ENCODE assay signal across 13 cellular contexts in genomic region chr20:61303675-61304074, GRCh38. TPM values are rescaled to one million over a fixed set of nuclear protein-coding genes. Genes with fewer than 3 reads are reported as not detected.
DNase-seq lines count a peak whose midpoint lies in the region; ATAC-seq and TF ChIP-seq lines count a peak whose summit lies in the region.
"Had no signal": no experiment of that assay in that cellular context is flagged by ENCODE, and none has a peak within 500 bp of the region (broad histone marks: within the 10 kb centered on the region; RNA-seq: fewer than 3 reads in every experiment).

No MANE protein-coding gene starts in this region.

- H3K27me3 ChIP-seq in osteoblast (ENCODE audit: insufficient read depth, low read length), result no peaks in the 10 kb centered on the region

- H3K27ac ChIP-seq in HEK293 (ENCODE audit: extremely low read depth, low read depth, low read length) (no peak overlapping the region), osteoblast (ENCODE audit: low read depth, low read length) (no peak overlapping the region)
- H3K27ac ChIP-seq: C4-2B had no signal

- H3K4me1 ChIP-seq in HEK293 (ENCODE audit: control insufficient read depth, insufficient read depth, low read length), result no peaks in the 10 kb centered on the region
- H3K4me1 ChIP-seq in osteoblast (ENCODE audit: insufficient read depth, low read length), result no peaks in the 10 kb centered on the region

- no peaks in the 10 kb centered on the region for H4K20me1 ChIP-seq in osteoblast (ENCODE audit: insufficient read depth, low read length)

- no peak overlapping the region for H2AFZ ChIP-seq in osteoblast (ENCODE audit: low read length)

- no peaks in the 10 kb centered on the region for H3K79me2 ChIP-seq in osteoblast (ENCODE audit: insufficient read depth, low read length)

- H3K9me3 ChIP-seq in HEK293 (ENCODE audit: control insufficient read depth, insufficient read depth, low read depth, low read length) (no peaks in the 10 kb centered on the region), osteoblast (ENCODE audit: low read depth, low read length) (no peaks in the 10 kb centered on the region)
- H3K9me3 ChIP-seq: MG63 had no signal

- H3K4me2 ChIP-seq in osteoblast (ENCODE audit: insufficient read depth, low read length), result no peak overlapping the region

- no peak for ATAC-seq in HG03196 (IDR thresholded peaks at IDR 0.05; ENCODE audit: unreplicated experiment)
- ATAC-seq: HepG2 had no signal

- H3K36me3 ChIP-seq in HEK293 (ENCODE audit: control insufficient read depth in 2 of 2, insufficient read depth in 1 of 2, low read length in 2 of 2), result no peaks in the 10 kb centered on the region
- H3K36me3 ChIP-seq in osteoblast (ENCODE audit: insufficient read depth, low read length), result no peaks in the 10 kb centered on the region
- H3K36me3 ChIP-seq: MG63 had no signal

- DNase-seq in NCI-H187 (lab: John Stamatoyannopoulos, UW), result peak; percentile 17 to 34
- no peak for DNase-seq in NCI-H187 treated with DMSO at 0.1 percent for 48 hours (lab: John Stamatoyannopoulos, UW)
- peak; percentile 19 for DNase-seq in NCI-H2196 treated with DMSO at 0.1 percent for 48 hours (lab: John Stamatoyannopoulos, UW; ENCODE audit: unreplicated experiment)
- peak; percentile 56 for DNase-seq in osteoblast (ENCODE audit: insufficient read length, low spot score, missing footprints)
- DNase-seq in NCI-H1694 (lab: John Stamatoyannopoulos, UW), result no peak
- DNase-seq in NCI-H524 treated with DMSO at 0.1 percent for 48 hours (lab: John Stamatoyannopoulos, UW), result no peak
- DNase-seq: MG63, NCI-H1092 treated with DMSO at 0.1 percent for 48 hours, NCI-H510A treated with DMSO at 0.1 percent for 48 hours had no signal

- H3K4me3 ChIP-seq in HEK293 (ENCODE audit: low read depth, low read length) (no peak overlapping the region), osteoblast (ENCODE audit: insufficient read depth, low read length) (no peak overlapping the region)
- H3K4me3 ChIP-seq: MG63 had no signal

- POLR2A ChIA-PET in HEK293 (lab: Yijun Ruan, JAX), result no interaction called here

- no peak for TF ChIP-seq CTCF in HEK293 (tag by site-specific recombination; IDR thresholded peaks at IDR 0.05)
- TF ChIP-seq CTCF in osteoblast (IDR thresholded peaks at IDR 0.05; ENCODE audit: extremely low read depth, low read depth, low read length), result no peak

- CTCF ChIA-PET in HEK293 (lab: Yijun Ruan, JAX), result no interaction called here

TF ChIP-seq in HEK293, 187 proteins besides CTCF, POLR2A, EP300 and RAD21:
- TF ChIP-seq ZXDB (tag by site-specific recombination; IDR thresholded peaks at IDR 0.05) (no peak), SCRT2 (tag by site-specific recombination; IDR thresholded peaks at IDR 0.05) (peak; percentile 65), GLIS1 (tag by site-specific recombination; IDR thresholded peaks at IDR 0.05) (peak; percentile 71)
TF ChIP-seq in HEK293: peak in this region for 2.

RNA-seq across cellular contexts. Expression of gene CDH4, which starts 51.6 kb away (rescaled TPM):
- 1.1 and 1.8 TPM in 2 replicates for total RNA-seq in osteoblast
- total RNA-seq: HepG2 had no signal

Comparison
In these comparisons a context has a peak if more than half of its experiments do, and no peak if none do; other contexts are left out.
1. DNase-seq: peak in NCI-H187 (2 of 2), NCI-H2196 treated with DMSO at 0.1 percent for 48 hours (single experiment) and osteoblast (single experiment); none in NCI-H187 treated with DMSO at 0.1 percent for 48 hours (single experiment), NCI-H1694 (single experiment) and NCI-H524 treated with DMSO at 0.1 percent for 48 hours (single experiment).